12 cellular contexts compared by ENCODE assay signal in the genomic region with DNA sequence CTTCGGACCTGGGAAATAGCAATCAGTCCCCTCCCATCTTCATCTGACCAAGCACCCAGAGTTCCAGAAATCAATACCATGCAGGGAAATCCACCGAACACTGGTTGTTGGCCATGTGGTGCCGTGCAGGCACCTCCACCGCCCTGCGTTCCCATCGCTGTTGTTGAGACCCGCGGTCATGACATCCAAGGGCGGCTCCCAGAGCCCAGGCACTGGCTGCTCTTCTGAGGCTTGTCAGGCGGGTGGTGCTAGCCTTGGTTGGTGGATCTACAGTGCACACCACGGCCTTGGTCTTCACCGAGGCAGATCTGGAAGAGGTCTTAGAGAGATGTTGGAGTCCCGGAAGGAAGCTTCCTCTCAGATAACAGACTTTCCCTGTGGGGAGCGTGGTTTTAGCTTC. TPM values are rescaled to one million over a fixed set of nuclear protein-coding genes. Genes with fewer than 3 reads are reported as not detected.
"Had no signal": no experiment of that assay in that cellular context is flagged by ENCODE, and none has a peak within 500 bp of the region (broad histone marks: within the 10 kb centered on the region; RNA-seq: fewer than 3 reads in every experiment).

No MANE protein-coding gene starts in this region.

- H3K36me3 ChIP-seq: HAP-1 had no signal

- DNase-seq: GM23248, GOT3, H7, HFFc6, KG1 had no signal

- H3K9me3 ChIP-seq: HAP-1 had no signal

- H3K9ac ChIP-seq: GM23248 had no signal

- H2AFZ ChIP-seq: GM23248 had no signal

- ATAC-seq: HCT116, HepG2 had no signal

- H3K4me1 ChIP-seq: HAP-1 had no signal

- H3K27ac ChIP-seq: GM23248, HL-60 had no signal

- H3K4me3 ChIP-seq: GM23248, HAP-1 had no signal

- FAIRE-seq: HepG2 had no signal

RNA-seq across cellular contexts. Expression of gene SMIM21, which starts 58.5 kb away (rescaled TPM):
- total RNA-seq: GM23248, H4, H7, HepG2, HFFc6, HT1080 had no signal
- polyA plus RNA-seq: GM23248, HepG2, IgD-negative memory B cell had no signal
